ENCODE assay signal across 19 cellular contexts in genomic region chr17:2155482-2156051, GRCh38.
DNase-seq lines count a peak whose midpoint lies in the region; ATAC-seq and TF ChIP-seq lines count a peak whose summit lies in the region.
"Had no signal": no experiment of that assay in that cellular context is flagged by ENCODE, and none has a peak within 500 bp of the region (broad histone marks: within the 10 kb centered on the region; RNA-seq: fewer than 3 reads in every experiment).

No MANE protein-coding gene starts in this region.

- H3K27me3 Mint-ChIP-seq in natural killer cell (ENCODE audit: low read depth in 2 of 2): no peaks in the 10 kb centered on the region
- no peaks in the 10 kb centered on the region for H3K27me3 Mint-ChIP-seq in natural killer cell treated with Interleukin-12 subunit alpha and Interleukin-12 subunit beta and Interleukin-15 and Interleukin-18, amount 100 ng/mL, for 72 hours
- no peaks in the 10 kb centered on the region for H3K27me3 Mint-ChIP-seq in T-helper 17 cell

- no peaks in the 10 kb centered on the region for H3K9me3 ChIP-seq in T-helper 17 cell (ENCODE audit: control insufficient read depth, low read length, poor library complexity, severe bottlenecking)
- H3K9me3 ChIP-seq: A549, BLaER1, Peyer's patch had no signal

- H3K4me3 Mint-ChIP-seq in natural killer cell (no peak overlapping the region), T-helper 17 cell (no peak overlapping the region)
- H3K4me3 Mint-ChIP-seq in natural killer cell treated with Interleukin-12 subunit alpha and Interleukin-12 subunit beta and Interleukin-15 and Interleukin-18, amount 100 ng/mL, for 72 hours: no peak overlapping the region

- H3K36me3 Mint-ChIP-seq in natural killer cell (no peaks in the 10 kb centered on the region), T-helper 17 cell (ENCODE audit: low read depth) (peaks cover 3% of the 10 kb centered on the region)
- peaks cover 8% of the 10 kb centered on the region for H3K36me3 Mint-ChIP-seq in natural killer cell treated with Interleukin-12 subunit alpha and Interleukin-12 subunit beta and Interleukin-15 and Interleukin-18, amount 100 ng/mL, for 72 hours

- DNase-seq in natural killer cell (no peak), T-helper 17 cell (no peak), islet precursor cell (peak; percentile 4), medulla oblongata (ENCODE audit: extremely low spot score) (no peak)
- DNase-seq in natural killer cell treated with Interleukin-12 subunit alpha and Interleukin-12 subunit beta and Interleukin-15 and Interleukin-18, amount 100 ng/mL, for 72 hours (ENCODE audit: low spot score): no peak
- DNase-seq: GM23248, HCEC 1CT, MM.1S, NCI-H1092, NCI-H146, NCI-H2029 treated with DMSO at 0.1 percent for 48 hours, NCI-H2171, NCI-H526 treated with DMSO at 0.1 percent for 48 hours, Peyer's patch had no signal

- H3K27ac Mint-ChIP-seq in natural killer cell (peak overlapping the region; percentile 68 to 83), T-helper 17 cell (peak overlapping the region; percentile 21)
- peak overlapping the region in 1 of 2 donors; percentile 83 for H3K27ac Mint-ChIP-seq in natural killer cell treated with Interleukin-12 subunit alpha and Interleukin-12 subunit beta and Interleukin-15 and Interleukin-18, amount 100 ng/mL, for 72 hours

- no peaks in the 10 kb centered on the region for H3K9me3 Mint-ChIP-seq in natural killer cell
- H3K9me3 Mint-ChIP-seq in natural killer cell treated with Interleukin-12 subunit alpha and Interleukin-12 subunit beta and Interleukin-15 and Interleukin-18, amount 100 ng/mL, for 72 hours: no peaks in the 10 kb centered on the region

- peak; percentile 47 to 68 (median 58) for ATAC-seq in natural killer cell
- no peak for ATAC-seq in natural killer cell treated with Interleukin-12 subunit alpha and Interleukin-12 subunit beta and Interleukin-15 and Interleukin-18, amount 100 ng/mL, for 72 hours
- no peak for ATAC-seq in T-helper 17 cell
- ATAC-seq in GM21723 (IDR thresholded peaks at IDR 0.05; ENCODE audit: unreplicated experiment): no peak
- ATAC-seq in GM19467 (IDR thresholded peaks at IDR 0.05; ENCODE audit: unreplicated experiment): no peak
- ATAC-seq: A549, Right ventricle myocardium inferior had no signal

- intact Hi-C loops in natural killer cell (cut with micrococcal nuclease): loop anchor here (5.0 kb wide), 1 partner anchor 33 kb away; no protein-coding TSS in a partner anchor

- TF ChIP-seq CTCF in natural killer cell (IDR thresholded peaks at IDR 0.05): no peak

- H3K4me1 Mint-ChIP-seq in natural killer cell (peaks cover 31 to 34% of the 10 kb centered on the region in 2 donors), T-helper 17 cell (peaks cover 6% of the 10 kb centered on the region)
- peaks cover 36 to 41% of the 10 kb centered on the region in 2 donors for H3K4me1 Mint-ChIP-seq in natural killer cell treated with Interleukin-12 subunit alpha and Interleukin-12 subunit beta and Interleukin-15 and Interleukin-18, amount 100 ng/mL, for 72 hours (ENCODE audit: low read depth in 2 of 2)

Comparison
In these comparisons a context has a peak if more than half of its experiments do, and no peak if none do; other contexts are left out.
1. ATAC-seq: peak in natural killer cell (3 of 3); none in natural killer cell treated with Interleukin-12 subunit alpha and Interleukin-12 subunit beta and Interleukin-15 and Interleukin-18, amount 100 ng/mL, for 72 hours (0 of 2), T-helper 17 cell (single experiment), GM21723 (single experiment) and GM19467 (single experiment).